Comparison of ENCODE assay signal across 8 cellular contexts in genomic region chr1:155856975-155857930, GRCh38. TPM values are rescaled to one million over a fixed set of nuclear protein-coding genes. Genes with fewer than 3 reads are reported as not detected.
DNase-seq lines count a peak whose midpoint lies in the region; ATAC-seq lines count a peak whose summit lies in the region.

GON4L (minus strand) TSS chr1:155857214; CDS start chr1:155853780, 3,434 bp downstream.

- H3K36me3 Mint-ChIP-seq in activated T-cell treated with anti-CD3 and anti-CD28 coated beads, Interleukin-2, amount 50 U/mL, for 72 hours (ENCODE audit: insufficient read depth in 2 of 2): peaks cover 2 to 16% of the 10 kb centered on the region in 2 donors

- no peaks in the 10 kb centered on the region for H3K9me3 Mint-ChIP-seq in activated T-cell treated with anti-CD3 and anti-CD28 coated beads, Interleukin-2, amount 50 U/mL, for 72 hours

- H3K4me3 Mint-ChIP-seq in activated T-cell treated with anti-CD3 and anti-CD28 coated beads, Interleukin-2, amount 50 U/mL, for 72 hours: peak within 1 kb of the TSS; percentile 91 to 100

- DNase-seq in DMS 273 treated with DMSO at 0.1 percent for 48 hours (lab: John Stamatoyannopoulos, UW) (peak; percentile 84), Kasumi-1 (lab: John Stamatoyannopoulos, UW) (peak; percentile 94 to 95), RKO (ENCODE audit: low spot score) (peak; percentile 96)
- peak; percentile 90 to 92 for DNase-seq in activated T-cell treated with anti-CD3 and anti-CD28 coated beads, Interleukin-2, amount 50 U/mL, for 72 hours
- DNase-seq in stimulated activated CD8-positive, alpha-beta memory T cell treated with anti-CD3 and anti-CD28 coated beads, Interleukin-7, amount 100 ng/mL, for 1 hour (ENCODE audit: low read depth in 2 of 2): peak; percentile 74 to 79

- H3K27me3 ChIP-seq in mucosa of stomach (ENCODE audit: control insufficient read depth, insufficient read depth, low read length): peaks cover 11% of the 10 kb centered on the region

- H3K4me1 ChIP-seq in mucosa of stomach (ENCODE audit: control insufficient read depth, insufficient read depth, low read length): peaks cover 21% of the 10 kb centered on the region

- H3K27me3 Mint-ChIP-seq in activated T-cell treated with anti-CD3 and anti-CD28 coated beads, Interleukin-2, amount 50 U/mL, for 72 hours (ENCODE audit: low read depth): peaks cover 7% of the 10 kb centered on the region

- ATAC-seq in GM21717 (IDR thresholded peaks at IDR 0.05; ENCODE audit: unreplicated experiment) (peak; percentile 58), esophagus mucosa (peak; percentile 84)
- peak; percentile 64 to 65 for ATAC-seq in activated T-cell treated with anti-CD3 and anti-CD28 coated beads, Interleukin-2, amount 50 U/mL, for 72 hours (replicated peaks in 1 of 2)

- H3K27ac Mint-ChIP-seq in activated T-cell treated with anti-CD3 and anti-CD28 coated beads, Interleukin-2, amount 50 U/mL, for 72 hours: peak within 1 kb of the TSS; percentile 98

- peak within 1 kb of the TSS; percentile 85 for H3K9ac ChIP-seq in mucosa of stomach (ENCODE audit: low read length)

- no peaks in the 10 kb centered on the region for H3K36me3 ChIP-seq in mucosa of stomach (ENCODE audit: control insufficient read depth, insufficient read depth, low read length)

- H3K4me3 ChIP-seq in mucosa of stomach (ENCODE audit: low read length): peak within 1 kb of the TSS; percentile 68

- no peaks in the 10 kb centered on the region for H3K9me3 ChIP-seq in mucosa of stomach (ENCODE audit: control insufficient read depth, low read length)

- H3K4me1 Mint-ChIP-seq in activated T-cell treated with anti-CD3 and anti-CD28 coated beads, Interleukin-2, amount 50 U/mL, for 72 hours (ENCODE audit: low read depth): peaks cover 76% of the 10 kb centered on the region

RNA-seq across cellular contexts. Expression of gene GON4L, which starts in this region (rescaled TPM):
- 10 to 100 TPM; 62.8 to 67.3 TPM for total RNA-seq in activated T-cell treated with anti-CD3 and anti-CD28 coated beads, Interleukin-2, amount 50 U/mL, for 72 hours
- total RNA-seq in esophagus mucosa: 25.9 TPM

Comparison
In these comparisons a context has a peak if more than half of its experiments do, and no peak if none do; other contexts are left out.
1. Peak in every context shown above with its lines: DNase-seq, ATAC-seq and H3K4me3 ChIP-seq.